Comparison of ENCODE assay signal across 1 cellular context in genomic region chr17:30332057-30332542, GRCh38.
A peak's percentile ranks its signal among the peaks of the same experiment; 100 is the strongest.
TF ChIP-seq lines count a peak whose summit lies in the region.

No MANE protein-coding gene starts in this region.

TF ChIP-seq in HepG2, 621 proteins besides CTCF, POLR2A, EP300 and RAD21 (continued from another document and continues in another):
- TF ChIP-seq ATF2 (CRISPR knock-in tag; IDR thresholded peaks at IDR 0.05) (no peak), FOXA1 (IDR thresholded peaks at IDR 0.05) (no peak), FOXA1 (CRISPR knock-in tag; IDR thresholded peaks at IDR 0.05) (no peak), ZNF724P (CRISPR knock-in tag; IDR thresholded peaks at IDR 0.05; ENCODE audit: borderline replicate concordance) (no peak), ZNF598 (CRISPR knock-in tag; IDR thresholded peaks at IDR 0.05; ENCODE audit: borderline replicate concordance) (no peak), SP2 (CRISPR knock-in tag; IDR thresholded peaks at IDR 0.05) (no peak), HIVEP1 (CRISPR knock-in tag; IDR thresholded peaks at IDR 0.05) (no peak), KDM6A (CRISPR knock-in tag; IDR thresholded peaks at IDR 0.05; ENCODE audit: low read depth) (peak; percentile 63; the same call in 1 of the 2 replicates), GATAD2A (CRISPR knock-in tag; IDR thresholded peaks at IDR 0.05) (peak; percentile 65), CEBPG (CRISPR knock-in tag; IDR thresholded peaks at IDR 0.05) (no peak), MEIS2 (CRISPR knock-in tag; IDR thresholded peaks at IDR 0.05) (no peak), TCF7 (IDR thresholded peaks at IDR 0.05; ENCODE audit: low read depth) (no peak), ZC3H13 (CRISPR knock-in tag; IDR thresholded peaks at IDR 0.05) (no peak), ZNF646 (CRISPR knock-in tag; IDR thresholded peaks at IDR 0.05) (no peak), FOXA3 (CRISPR knock-in tag; IDR thresholded peaks at IDR 0.05) (peak; percentile 48; the same call in 1 of the 2 replicates), ASH2L (IDR thresholded peaks at IDR 0.05; ENCODE audit: insufficient read length, low read depth, low read length) (peak; percentile 58), GABPA (IDR thresholded peaks at IDR 0.05; ENCODE audit: low read depth, low read length) (no peak), GABPA (CRISPR knock-in tag; IDR thresholded peaks at IDR 0.05; ENCODE audit: low read depth) (peak; percentile 42; the same call in 1 of the 2 replicates), SOX6 (IDR thresholded peaks at IDR 0.05) (no peak), SOX6 (CRISPR knock-in tag; IDR thresholded peaks at IDR 0.05) (no peak), ZNF788 (CRISPR knock-in tag; IDR thresholded peaks at IDR 0.05; ENCODE audit: borderline replicate concordance) (no peak), SATB2 (CRISPR knock-in tag; IDR thresholded peaks at IDR 0.05) (no peak), PATZ1 (CRISPR knock-in tag; IDR thresholded peaks at IDR 0.05) (no peak), SAP130 (CRISPR knock-in tag; IDR thresholded peaks at IDR 0.05; ENCODE audit: low read depth) (peak; percentile 40), ZKSCAN1 (IDR thresholded peaks at IDR 0.05; ENCODE audit: low read length) (no peak), ZNF460 (CRISPR knock-in tag; IDR thresholded peaks at IDR 0.05; ENCODE audit: borderline replicate concordance) (no peak), FOSL2 (CRISPR knock-in tag; IDR thresholded peaks at IDR 0.05) (peak; percentile 30; the same call in 1 of the 2 replicates), MIER3 (CRISPR knock-in tag; IDR thresholded peaks at IDR 0.05; ENCODE audit: borderline replicate concordance) (0 out of 2 replicates have a peak, but pooled peaks have one; percentile 9), SIX1 (CRISPR knock-in tag; IDR thresholded peaks at IDR 0.05; ENCODE audit: borderline replicate concordance) (peak; percentile 15; the same call in 1 of the 2 replicates), ZNF569 (CRISPR knock-in tag; IDR thresholded peaks at IDR 0.05; ENCODE audit: borderline replicate concordance) (no peak), TEAD3 (CRISPR knock-in tag; optimal IDR thresholded peaks at IDR 0.05; ENCODE audit: borderline replicate concordance) (no peak), MAF1 (CRISPR knock-in tag; IDR thresholded peaks at IDR 0.05; ENCODE audit: borderline replicate concordance) (no peak), ZNF17 (CRISPR knock-in tag; IDR thresholded peaks at IDR 0.05) (no peak), GRHL1 (CRISPR knock-in tag; conservative IDR thresholded peaks at IDR 0.05) (no peak), MAFK (conservative IDR thresholded peaks at IDR 0.05 in 1 of 2, IDR thresholded peaks at IDR 0.05 in 1 of 2; ENCODE audit: low read length in 2 of 2) (no peak), RXRB (CRISPR knock-in tag; IDR thresholded peaks at IDR 0.05; ENCODE audit: borderline replicate concordance) (peak; percentile 65; the same call in 1 of the 2 replicates), ZNF383 (CRISPR knock-in tag; IDR thresholded peaks at IDR 0.05; ENCODE audit: borderline replicate concordance) (no peak), TCF7L2 (IDR thresholded peaks at IDR 0.05; ENCODE audit: low read depth, low read length) (no peak), ATF3 (CRISPR knock-in tag; IDR thresholded peaks at IDR 0.05) (no peak), PBX3 (CRISPR knock-in tag; IDR thresholded peaks at IDR 0.05; ENCODE audit: borderline replicate concordance) (no peak), DZIP1 (CRISPR knock-in tag; IDR thresholded peaks at IDR 0.05) (no peak), HOXA3 (CRISPR knock-in tag; IDR thresholded peaks at IDR 0.05) (no peak), ZNF761 (CRISPR knock-in tag; conservative IDR thresholded peaks at IDR 0.05) (no peak), ARID3A (IDR thresholded peaks at IDR 0.05; ENCODE audit: low read depth, low read length) (peak; percentile 84), TEF (CRISPR knock-in tag; IDR thresholded peaks at IDR 0.05) (no peak), CREM (IDR thresholded peaks at IDR 0.05) (peak; percentile 30; the same call in 1 of the 2 replicates), CREM (CRISPR knock-in tag; IDR thresholded peaks at IDR 0.05) (no peak), ZMYM2 (CRISPR knock-in tag; IDR thresholded peaks at IDR 0.05) (no peak), ZNF333 (CRISPR knock-in tag; IDR thresholded peaks at IDR 0.05; ENCODE audit: borderline replicate concordance) (no peak), ZNF652 (CRISPR knock-in tag; IDR thresholded peaks at IDR 0.05; ENCODE audit: borderline replicate concordance, low read depth) (peak; percentile 86), CREB1 (IDR thresholded peaks at IDR 0.05) (no peak), CREB1 (CRISPR knock-in tag; IDR thresholded peaks at IDR 0.05) (peak; percentile 42; the same call in 1 of the 2 replicates)
